ENCODE assay signal across 8 cellular contexts in the genomic region with DNA sequence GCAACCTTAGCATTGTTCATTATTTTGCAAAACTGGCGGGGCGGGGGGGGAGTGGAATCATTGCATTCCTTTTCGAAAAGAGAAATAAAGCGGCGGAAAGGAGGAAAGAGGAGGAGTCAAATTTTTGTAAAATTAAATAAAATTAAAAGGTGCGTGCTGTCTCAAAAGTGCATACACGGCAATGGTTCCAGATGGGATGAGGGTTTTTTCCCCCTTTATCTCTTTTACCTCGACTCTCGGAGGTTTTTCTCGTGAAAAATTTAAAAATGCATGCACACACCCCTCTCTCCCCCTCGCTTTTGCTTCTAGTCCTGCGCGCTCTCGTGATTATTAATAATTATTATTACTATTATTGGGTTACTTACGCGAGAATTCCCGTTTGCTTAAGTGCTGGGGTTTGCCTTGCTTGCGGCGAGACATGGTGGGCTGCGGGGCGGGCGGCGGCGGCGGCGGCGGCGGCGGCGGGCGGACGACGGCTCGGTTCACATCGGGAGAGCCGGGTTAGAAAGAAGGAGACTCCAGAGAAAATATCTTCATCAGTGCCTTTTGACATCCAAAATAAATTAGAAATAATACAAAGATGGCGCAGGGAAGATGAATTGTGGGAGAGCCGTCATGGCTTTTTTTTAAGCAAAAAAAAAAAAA. TPM values are rescaled to one million over a fixed set of nuclear protein-coding genes. Genes with fewer than 3 reads are reported as not detected.
DNase-seq lines count a peak whose midpoint lies in the region; ATAC-seq and TF ChIP-seq lines count a peak whose summit lies in the region.

No MANE protein-coding gene starts in this region.

- H3K4me3 ChIP-seq in GM08714 (ENCODE audit: low read length): peak overlapping the region; percentile 93
- H3K4me3 ChIP-seq in PC-9: no peak overlapping the region
- peak overlapping the region; percentile 62 to 71 for H3K4me3 ChIP-seq in esophagus (ENCODE audit: low read depth in 1 of 2, low read length in 2 of 2)
- peak overlapping the region; percentile 72 for H3K4me3 ChIP-seq in parathyroid adenoma (ENCODE audit: low read depth, low read length)

- H4K20me1 ChIP-seq in PC-9 (ENCODE audit: insufficient read depth): no peaks in the 10 kb centered on the region

- POLR2A ChIA-PET in PC-9 (lab: Charles Lee; ENCODE audit: unreplicated experiment): no interaction called here

- intact Hi-C loops in PC-9 (cut with micrococcal nuclease; ENCODE audit: unreplicated experiment): no loop called here
- intact Hi-C loops in posterior cingulate gyrus (cut with DNase I): loop anchor here (5.0 to 10.0 kb wide), 2 partner anchors 258 to 1526 kb away; no protein-coding TSS in a partner anchor

- H3K27me3 ChIP-seq in PC-9 (ENCODE audit: insufficient read depth, low read depth) (peaks cover 82% of the 10 kb centered on the region), esophagus (ENCODE audit: control insufficient read depth in 1 of 2, insufficient read depth in 2 of 2, low read length in 2 of 2) (peaks cover 0 to 3% of the 10 kb centered on the region in 2 donors), parathyroid adenoma (ENCODE audit: control insufficient read depth, insufficient read depth, low read length) (no peaks in the 10 kb centered on the region)

- TF ChIP-seq CTCF in PC-9 (conservative IDR thresholded peaks at IDR 0.05) (no peak), parathyroid adenoma (IDR thresholded peaks at IDR 0.05) (no peak)

- no peak for ATAC-seq in GM21825 (IDR thresholded peaks at IDR 0.05; ENCODE audit: unreplicated experiment)

- H3K4me2 ChIP-seq in PC-9 (peak overlapping the region; percentile 92; the same call in 1 of the 2 replicates), parathyroid adenoma (ENCODE audit: low read length) (peak overlapping the region; percentile 53)

- H3K9me2 ChIP-seq in PC-9 (ENCODE audit: insufficient read depth): no peaks in the 10 kb centered on the region

- H3K36me3 ChIP-seq in PC-9 (ENCODE audit: low read depth): no peaks in the 10 kb centered on the region
- H3K36me3 ChIP-seq in esophagus (ENCODE audit: control insufficient read depth in 2 of 2, insufficient read depth in 2 of 2, low read length in 1 of 2): no peaks in the 10 kb centered on the region
- H3K36me3 ChIP-seq in parathyroid adenoma (ENCODE audit: control insufficient read depth, insufficient read depth, low read length): no peaks in the 10 kb centered on the region

- DNase-seq in PC-9 (no peak), posterior cingulate gyrus (no peak), activated gamma-delta T cell treated with Interleukin-2 at 50 U/mL for 16 hours (no peak), HT-29 (ENCODE audit: low spot score) (no peak)

- H3K27ac ChIP-seq in PC-9 (no peak overlapping the region), esophagus (ENCODE audit: low read depth in 2 of 2, low read length in 1 of 2) (peak overlapping the region; percentile 81 to 84), parathyroid adenoma (no peak overlapping the region)

- H3K79me2 ChIP-seq in PC-9 (ENCODE audit: low read depth): no peaks in the 10 kb centered on the region
- H3K79me2 ChIP-seq in parathyroid adenoma: no peaks in the 10 kb centered on the region

- H3K9me3 ChIP-seq in PC-9 (ENCODE audit: insufficient read depth, low read depth) (no peaks in the 10 kb centered on the region), esophagus (ENCODE audit: control insufficient read depth in 2 of 2, insufficient read depth in 1 of 2, low read depth in 1 of 2, low read length in 1 of 2) (no peaks in the 10 kb centered on the region), parathyroid adenoma (ENCODE audit: control insufficient read depth, low read length) (no peaks in the 10 kb centered on the region)

- WGBS in esophagus, 2 donors: 2 to 3% methylated on average over 38 of the region's 38 CpGs

- CTCF ChIA-PET in PC-9 (lab: Charles Lee): no interaction called here

- 0 out of 2 replicates have a peak, but pooled peaks cover 12% of the 10 kb centered on the region for H3K4me1 ChIP-seq in PC-9 (replicated peaks; ENCODE audit: insufficient read depth)
- no peaks in the 10 kb centered on the region for H3K4me1 ChIP-seq in esophagus (ENCODE audit: control insufficient read depth in 2 of 2, insufficient read depth in 2 of 2, low read length in 1 of 2)
- H3K4me1 ChIP-seq in parathyroid adenoma: no peaks in the 10 kb centered on the region

- H3K9ac ChIP-seq in parathyroid adenoma: no peak overlapping the region

- no peak overlapping the region for H2AFZ ChIP-seq in PC-9
- H2AFZ ChIP-seq in parathyroid adenoma: peak overlapping the region; percentile 49

- BruUV-seq in PC-9 (replicated peaks; lab: Mats Ljungman, UMichigan): no TSS peak

- H3F3A ChIP-seq in PC-9 (ENCODE audit: insufficient read depth, low read depth): no peaks in the 10 kb centered on the region

RNA-seq across cellular contexts. Expression of a gene that starts 0.5 kb away (rescaled TPM):
- not detected in 2 replicates for total RNA-seq in PC-9 (2021)
- polyA plus RNA-seq in esophagus: 10 to 100 TPM in 1 of 2 donors, 1 to 10 TPM in 1; 8.6 to 25.5 TPM
- total RNA-seq in HT-29 (2014; rRNA removed; shearing (Covaris generic)): not detected in 2 replicates

Comparison
In these comparisons a context has a peak if more than half of its experiments do, and no peak if none do; other contexts are left out.
1. H3K27ac ChIP-seq: peak in esophagus (2 of 2); none in PC-9 (single experiment) and parathyroid adenoma (single experiment).